17 cellular contexts compared by ENCODE assay signal in the genomic region with DNA sequence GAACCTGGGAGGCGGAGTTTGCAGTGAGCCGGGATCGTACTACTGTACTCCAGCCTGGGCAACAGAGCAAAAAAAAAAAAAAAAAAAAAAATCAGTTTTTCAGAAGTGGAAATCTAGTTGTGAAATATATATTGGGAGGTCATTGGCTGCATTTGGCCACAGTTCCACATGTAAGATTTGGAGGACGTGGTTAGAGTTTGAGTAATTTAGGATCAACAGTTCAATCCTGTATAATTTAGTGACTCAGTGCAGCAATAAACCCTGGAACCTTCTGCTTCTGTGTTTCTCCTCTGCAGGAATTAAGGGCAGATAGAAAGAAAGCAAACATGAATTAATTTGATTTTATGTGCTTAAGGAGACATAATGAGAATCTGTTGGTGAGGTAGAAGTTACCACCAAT.
DNase-seq lines count a peak whose midpoint lies in the region; ATAC-seq and TF ChIP-seq lines count a peak whose summit lies in the region.
"Had no signal": no experiment of that assay in that cellular context is flagged by ENCODE, and none has a peak within 500 bp of the region (broad histone marks: within the 10 kb centered on the region; RNA-seq: fewer than 3 reads in every experiment).

No MANE protein-coding gene starts in this region.

- H3K9me3 Mint-ChIP-seq in HFFc6 = no peaks in the 10 kb centered on the region
- H3K9me3 Mint-ChIP-seq: activated naive CD4-positive, alpha-beta T cell treated with anti-CD3 and anti-CD28 coated beads, Interleukin-2, amount 50 U/mL, for 24 hours; brain had no signal

- H3K27me3 Mint-ChIP-seq in HFFc6 (ENCODE audit: insufficient read depth) = no peaks in the 10 kb centered on the region; the same call in 1 of the 2 replicates
- H3K27me3 Mint-ChIP-seq: activated naive CD4-positive, alpha-beta T cell treated with anti-CD3 and anti-CD28 coated beads, Interleukin-2, amount 50 U/mL, for 24 hours had no signal

- no peak overlapping the region for H3K27ac Mint-ChIP-seq in HFFc6
- H3K27ac Mint-ChIP-seq: activated naive CD4-positive, alpha-beta T cell treated with anti-CD3 and anti-CD28 coated beads, Interleukin-2, amount 50 U/mL, for 24 hours; brain; stimulated activated effector memory CD8-positive, alpha-beta T cell treated with anti-CD3 and anti-CD28 coated beads, Interleukin-12 subunit alpha, Interleukin-12 subunit beta, amount 100 ng/mL, for 72 hours had no signal

- DNase-seq in EH (ENCODE audit: low read depth) = peak; percentile 69
- DNase-seq in HFFc6 = peak; percentile 48
- DNase-seq in fibroblast of gingiva (ENCODE audit: low read depth) = peak; percentile 72
- DNase-seq in renal cortical epithelial cell (ENCODE audit: low read depth) = peak; percentile 73
- no peak for DNase-seq in anterior cingulate cortex (lab: John Stamatoyannopoulos, UW)
- DNase-seq: NCI-H1092 treated with DMSO at 0.1 percent for 48 hours; NCI-H2081; NK-92 treated with Interleukin-12 subunit alpha and Interleukin-12 subunit beta, amount 100 ng/mL, for 24 hours; RPMI8226; SW 1271; tibial artery had no signal

- peaks cover 16% of the 10 kb centered on the region for H3K4me1 Mint-ChIP-seq in HFFc6 (ENCODE audit: low read depth)
- H3K4me1 Mint-ChIP-seq: activated naive CD4-positive, alpha-beta T cell treated with anti-CD3 and anti-CD28 coated beads, Interleukin-2, amount 50 U/mL, for 24 hours; stimulated activated effector memory CD8-positive, alpha-beta T cell treated with anti-CD3 and anti-CD28 coated beads, Interleukin-12 subunit alpha, Interleukin-12 subunit beta, amount 100 ng/mL, for 72 hours had no signal

- ATAC-seq in HG03097 (IDR thresholded peaks at IDR 0.05; ENCODE audit: low FRiP score, unreplicated experiment) = no peak
- ATAC-seq in HG02852 (IDR thresholded peaks at IDR 0.05; ENCODE audit: unreplicated experiment) = no peak
- ATAC-seq: HCT116; stimulated activated effector memory CD8-positive, alpha-beta T cell treated with anti-CD3 and anti-CD28 coated beads, Interleukin-12 subunit alpha, Interleukin-12 subunit beta, amount 100 ng/mL, for 72 hours had no signal

- no peak overlapping the region for H3K4me3 Mint-ChIP-seq in HFFc6
- H3K4me3 Mint-ChIP-seq: activated naive CD4-positive, alpha-beta T cell treated with anti-CD3 and anti-CD28 coated beads, Interleukin-2, amount 50 U/mL, for 24 hours; brain; stimulated activated effector memory CD8-positive, alpha-beta T cell treated with anti-CD3 and anti-CD28 coated beads, Interleukin-12 subunit alpha, Interleukin-12 subunit beta, amount 100 ng/mL, for 72 hours had no signal

- no peaks in the 10 kb centered on the region for H3K36me3 Mint-ChIP-seq in HFFc6 (ENCODE audit: low read depth)
- H3K36me3 Mint-ChIP-seq: activated naive CD4-positive, alpha-beta T cell treated with anti-CD3 and anti-CD28 coated beads, Interleukin-2, amount 50 U/mL, for 24 hours; brain; stimulated activated effector memory CD8-positive, alpha-beta T cell treated with anti-CD3 and anti-CD28 coated beads, Interleukin-12 subunit alpha, Interleukin-12 subunit beta, amount 100 ng/mL, for 72 hours had no signal

- no peak for TF ChIP-seq CTCF in HFFc6 (IDR thresholded peaks at IDR 0.05)

Comparison
In these comparisons a context has a peak if more than half of its experiments do, and no peak if none do; other contexts are left out.
1. DNase-seq: peak in EH (single experiment), HFFc6 (single experiment), fibroblast of gingiva (single experiment) and renal cortical epithelial cell (single experiment); none in anterior cingulate cortex (0 of 58).